1 cellular context compared by ENCODE assay signal in genomic region chr19:49266409-49266808, GRCh38.
TF ChIP-seq lines count a peak whose summit lies in the region.

No MANE protein-coding gene starts in this region.

TF ChIP-seq in K562, 482 proteins besides CTCF, POLR2A, EP300 and RAD21:
- TF ChIP-seq DEAF1 (CRISPR knock-in tag; IDR thresholded peaks at IDR 0.05) (peak; percentile 52; the same call in 1 of the 2 replicates), KDM1A (IDR thresholded peaks at IDR 0.05) (0 out of 4 replicates have a peak, but pooled peaks of 1 of the 2 experiments have one; percentile 15), SP1 (CRISPR knock-in tag; IDR thresholded peaks at IDR 0.05) (peak; percentile 52), SMC3 (conservative IDR thresholded peaks at IDR 0.05; ENCODE audit: insufficient read depth, low read depth, low read length) (peak; percentile 34; the same call in 1 of the 2 replicates), NFIC (IDR thresholded peaks at IDR 0.05) (0 out of 2 replicates have a peak, but pooled peaks have one; percentile 14), CTBP1 (IDR thresholded peaks at IDR 0.05; ENCODE audit: borderline replicate concordance) (peak; percentile 28; the same call in 1 of the 2 replicates), ZBTB33 (CRISPR knock-in tag; IDR thresholded peaks at IDR 0.05) (peak; percentile 67; the same call in 1 of the 2 replicates), CC2D1A (IDR thresholded peaks at IDR 0.05) (peak; percentile 32; the same call in 1 of the 2 replicates), GATAD2B (IDR thresholded peaks at IDR 0.05; ENCODE audit: borderline replicate concordance) (peak; percentile 58), CBX5 (IDR thresholded peaks at IDR 0.05; ENCODE audit: borderline replicate concordance, low read depth) (peak; percentile 79; the same call in 1 of the 2 replicates), ESRRA (IDR thresholded peaks at IDR 0.05; ENCODE audit: borderline replicate concordance, low read depth) (peak; percentile 19; the same call in 1 of the 2 replicates), STAG1 (CRISPR knock-in tag; IDR thresholded peaks at IDR 0.05; ENCODE audit: borderline replicate concordance) (peak; percentile 58; the same call in 1 of the 2 replicates), SMAD4 (CRISPR knock-in tag; conservative IDR thresholded peaks at IDR 0.05) (peak; percentile 47; the same call in 1 of the 2 replicates), TRIM28 (IDR thresholded peaks at IDR 0.05) (peak; percentile 83), RFX1 (IDR thresholded peaks at IDR 0.05) (peak; percentile 55)
